In genomic region chr11:65301491-65302329, GRCh38 we compare ENCODE assay signal across 11 cellular contexts. TPM values are rescaled to one million over a fixed set of nuclear protein-coding genes. Genes with fewer than 3 reads are reported as not detected.
A peak's percentile ranks its signal among the peaks of the same experiment; 100 is the strongest.
DNase-seq lines count a peak whose midpoint lies in the region; ATAC-seq lines count a peak whose summit lies in the region.
"Had no signal": no experiment of that assay in that cellular context is flagged by ENCODE, and none has a peak within 500 bp of the region (broad histone marks: within the 10 kb centered on the region; RNA-seq: fewer than 3 reads in every experiment).

No MANE protein-coding gene starts in this region.

- ATAC-seq in Right ventricle myocardium superior (ENCODE audit: poor library complexity) = peak; percentile 41
- ATAC-seq in GM21723 (IDR thresholded peaks at IDR 0.05; ENCODE audit: unreplicated experiment) = no peak
- no peak for ATAC-seq in GM21576 (IDR thresholded peaks at IDR 0.05; ENCODE audit: unreplicated experiment)

- intact Hi-C loops in Right ventricle myocardium superior (cut with DNase I) = no loop called here

- DNase-seq in AG20443 (ENCODE audit: low spot score) (peak; percentile 61), SK-N-DZ (ENCODE audit: low spot score) (peak; percentile 76), Right ventricle myocardium superior (peak; percentile 86), nucleus accumbens (lab: John Stamatoyannopoulos, UW) (peak in 36 of 56 donors; percentile 16 to 75 (median 44)), dedifferentiated amniotic fluid mesenchymal stem cell (ENCODE audit: extremely low spot score) (no peak)
- DNase-seq in stimulated activated naive CD4-positive, alpha-beta T cell (lab: John Stamatoyannopoulos, UW) = no peak
- DNase-seq: activated CD8-positive, alpha-beta memory T cell treated with anti-CD3 and anti-CD28 coated beads, Interleukin-2, amount 50 U/mL, for 4 hours; naive B cell; SIG-M5 had no signal

RNA-seq across cellular contexts. Expression of gene CDC42EP2, which starts 13.0 kb away (rescaled TPM):
- polyA plus RNA-seq in SK-N-DZ (2014; cell fraction: cytosol; rRNA removed) = 0.08 and 0.54 TPM in 2 replicates
- polyA plus RNA-seq in SK-N-DZ (2014; cell fraction: nucleus; rRNA removed) = 0.64 and 0.82 TPM in 2 replicates
- total RNA-seq in Right ventricle myocardium superior = 14.0 TPM

RNA-seq across cellular contexts. Expression of gene DPF2, which starts 31.9 kb away (rescaled TPM):
- polyA plus RNA-seq in SK-N-DZ (2014; cell fraction: cytosol; rRNA removed) = 41.3 and 44.7 TPM in 2 replicates
- polyA plus RNA-seq in SK-N-DZ (2014; cell fraction: nucleus; rRNA removed) = 38.9 and 45.8 TPM in 2 replicates
- total RNA-seq in Right ventricle myocardium superior = 49.3 TPM

RNA-seq across cellular contexts. Expression of gene POLA2, which starts 39.9 kb away (rescaled TPM):
- polyA plus RNA-seq in SK-N-DZ (2014; cell fraction: cytosol; rRNA removed) = 44.0 and 49.9 TPM in 2 replicates
- polyA plus RNA-seq in SK-N-DZ (2014; cell fraction: nucleus; rRNA removed) = 40.0 and 68.8 TPM in 2 replicates
- 4.9 TPM for total RNA-seq in Right ventricle myocardium superior

RNA-seq across cellular contexts. Expression of gene TIGD3, which starts 52.8 kb away (rescaled TPM):
- polyA plus RNA-seq in SK-N-DZ (2014; cell fraction: cytosol; rRNA removed) = 6.0 and 6.7 TPM in 2 replicates
- polyA plus RNA-seq in SK-N-DZ (2014; cell fraction: nucleus; rRNA removed) = 4.2 and 5.5 TPM in 2 replicates
- 1.0 TPM for total RNA-seq in Right ventricle myocardium superior

Comparison
In these comparisons a context has a peak if more than half of its experiments do, and no peak if none do; other contexts are left out.
1. DNase-seq: peak in AG20443 (single experiment), SK-N-DZ (single experiment), Right ventricle myocardium superior (single experiment) and nucleus accumbens (36 of 56); none in dedifferentiated amniotic fluid mesenchymal stem cell (single experiment) and stimulated activated naive CD4-positive, alpha-beta T cell (0 of 6).